ENCODE assay signal across 29 cellular contexts in genomic region chr10:111158601-111159000, GRCh38.
"Had no signal": no experiment of that assay in that cellular context is flagged by ENCODE, and none has a peak within 500 bp of the region (broad histone marks: within the 10 kb centered on the region; RNA-seq: fewer than 3 reads in every experiment).

No MANE protein-coding gene starts in this region.

- H3K27me3 ChIP-seq: brain microvascular endothelial cell, foreskin keratinocyte had no signal

- H3K27ac Mint-ChIP-seq: activated B cell treated with CpG ODN at 0.5 μM for 24 hours; activated CD8-positive, alpha-beta T cell treated with anti-CD3 and anti-CD28 coated beads for 36 hours; activated naive CD8-positive, alpha-beta T cell; activated T-helper 17 cell treated with anti-CD3 and anti-CD28 coated beads, Interleukin-2, amount 50 U/mL, for 72 hours; dendritic cell treated with granulocyte-macrophage colony-stimulating factor and Interleukin-4, amounts not matched to agents 40 ng/mL and 50 ng/mL, for 4 days; endodermal cell; T-helper 17 cell; T-helper 2 cell treated with Interferon-gamma antibody and Interleukin-4, amounts not matched to agents 5 μg/mL and 100 μg/mL, for 36 hours had no signal

- H3K4me3 Mint-ChIP-seq: activated B cell treated with CpG ODN at 0.5 μM for 24 hours; activated CD8-positive, alpha-beta T cell treated with anti-CD3 and anti-CD28 coated beads for 36 hours; activated naive CD8-positive, alpha-beta T cell; activated T-cell treated with anti-CD3 and anti-CD28 coated beads, Interleukin-2, amount 50 U/mL, for 4 hours; activated T-helper 17 cell treated with anti-CD3 and anti-CD28 coated beads, Interleukin-2, amount 50 U/mL, for 72 hours; central memory CD8-positive, alpha-beta T cell; dendritic cell treated with granulocyte-macrophage colony-stimulating factor and Interleukin-4, amounts not matched to agents 40 ng/mL and 50 ng/mL, for 4 days; endodermal cell; T-helper 17 cell; T-helper 2 cell treated with Interferon-gamma antibody and Interleukin-4, amounts not matched to agents 5 μg/mL and 100 μg/mL, for 36 hours had no signal

- H3K9me3 Mint-ChIP-seq: activated B cell treated with CpG ODN at 0.5 μM for 24 hours; activated CD8-positive, alpha-beta T cell treated with anti-CD3 and anti-CD28 coated beads for 36 hours; activated T-cell treated with anti-CD3 and anti-CD28 coated beads, Interleukin-2, amount 50 U/mL, for 4 hours; activated T-helper 17 cell treated with anti-CD3 and anti-CD28 coated beads, Interleukin-2, amount 50 U/mL, for 72 hours; central memory CD8-positive, alpha-beta T cell; dendritic cell treated with granulocyte-macrophage colony-stimulating factor and Interleukin-4, amounts not matched to agents 40 ng/mL and 50 ng/mL, for 4 days; endodermal cell; T-helper 2 cell treated with Interferon-gamma antibody and Interleukin-4, amounts not matched to agents 5 μg/mL and 100 μg/mL, for 36 hours had no signal

- H3K36me3 Mint-ChIP-seq: activated naive CD8-positive, alpha-beta T cell had no signal

- H3K9me3 ChIP-seq: gastrocnemius medialis, heart right ventricle had no signal

- H3K36me3 ChIP-seq: brain microvascular endothelial cell, gastrocnemius medialis, heart right ventricle, WERI-Rb-1 had no signal

- H3K4me1 Mint-ChIP-seq: activated B cell treated with CpG ODN at 0.5 μM for 24 hours; activated T-helper 17 cell treated with anti-CD3 and anti-CD28 coated beads, Interleukin-2, amount 50 U/mL, for 72 hours; central memory CD8-positive, alpha-beta T cell; T-helper 17 cell had no signal

- H3K27ac ChIP-seq: brain microvascular endothelial cell, coronary artery, dorsolateral prefrontal cortex, foreskin keratinocyte, gastrocnemius medialis, heart right ventricle, WERI-Rb-1 had no signal

- H3K4me3 ChIP-seq: coronary artery, dorsolateral prefrontal cortex, gastrocnemius medialis, heart right ventricle had no signal

- DNase-seq: activated B cell treated with CpG ODN at 0.5 μM for 24 hours; activated CD4-positive, alpha-beta T cell treated with anti-CD3 and anti-CD28 coated beads for 48 hours; activated CD4-positive, alpha-beta T cell treated with anti-CD3 and anti-CD28 coated beads, Interleukin-2, amount 50 U/mL, for 1 hour; activated CD4-positive, alpha-beta T cell treated with anti-CD3 and anti-CD28 coated beads, Interleukin-2, amount 50 U/mL, for 48 hours; activated CD8-positive, alpha-beta memory T cell treated with anti-CD3 and anti-CD28 coated beads for 24 hours; activated CD8-positive, alpha-beta T cell treated with anti-CD3 and anti-CD28 coated beads for 36 hours; activated effector memory CD4-positive, alpha-beta T cell treated with Interleukin-2 at 50 U/mL for 16 hours; activated gamma-delta T cell treated with Interleukin-2 at 50 U/mL for 16 hours; activated naive CD4-positive, alpha-beta T cell treated with anti-CD3 and anti-CD28 coated beads, Interleukin-2, amount 50 U/mL, for 16 hours; activated naive CD4-positive, alpha-beta T cell treated with Interleukin-2 at 50 U/mL for 16 hours; activated T-cell treated with anti-CD3 and anti-CD28 coated beads, Interleukin-2, amount 50 U/mL, for 4 hours; amniotic stem cell; anterior cingulate cortex; brain microvascular endothelial cell; dorsolateral prefrontal cortex; effector memory CD4-positive, alpha-beta T cell; endodermal cell; foreskin keratinocyte; gastrocnemius medialis; heart right ventricle; T-helper 17 cell; T1000; WERI-Rb-1 had no signal

- H3K4me1 ChIP-seq: foreskin keratinocyte, gastrocnemius medialis, heart right ventricle had no signal
